In the genomic region with DNA sequence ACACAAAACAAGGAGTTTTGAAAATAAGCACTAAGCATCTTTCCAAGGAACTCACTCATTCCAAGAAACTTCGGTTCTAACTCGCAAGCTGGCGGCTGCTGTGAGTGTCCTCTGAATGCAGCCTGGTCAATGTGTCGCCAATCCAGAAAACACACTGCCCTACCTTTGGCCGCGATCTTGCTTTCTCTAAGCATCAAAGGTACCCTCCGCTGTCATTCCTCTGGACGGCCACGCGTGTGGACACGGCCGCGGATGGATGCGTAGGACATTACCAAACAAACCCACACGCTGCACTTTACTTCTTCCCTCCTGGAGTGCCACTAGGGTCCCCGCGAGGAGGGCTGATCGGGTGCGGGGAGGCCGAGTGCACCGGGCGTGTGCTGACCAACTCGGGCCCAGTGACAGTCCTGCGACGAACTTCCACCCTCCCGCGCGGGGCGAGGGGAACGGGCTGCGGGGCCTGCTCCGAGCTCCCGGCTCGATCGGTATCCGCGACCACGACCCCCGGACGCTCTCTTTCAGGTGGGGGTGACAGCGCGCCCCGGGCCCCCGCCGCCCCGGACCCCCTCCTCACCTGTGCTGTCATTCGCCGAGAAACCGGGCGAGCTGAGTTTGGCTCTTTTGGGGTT, we compare ENCODE assay signal across 1 cellular context.
TF ChIP-seq lines count a peak whose summit lies in the region.

No MANE protein-coding gene starts in this region.

TF ChIP-seq in HepG2, 621 proteins besides CTCF, POLR2A, EP300 and RAD21 (continued from another document and continues in another):
- TF ChIP-seq, protein P1, sequence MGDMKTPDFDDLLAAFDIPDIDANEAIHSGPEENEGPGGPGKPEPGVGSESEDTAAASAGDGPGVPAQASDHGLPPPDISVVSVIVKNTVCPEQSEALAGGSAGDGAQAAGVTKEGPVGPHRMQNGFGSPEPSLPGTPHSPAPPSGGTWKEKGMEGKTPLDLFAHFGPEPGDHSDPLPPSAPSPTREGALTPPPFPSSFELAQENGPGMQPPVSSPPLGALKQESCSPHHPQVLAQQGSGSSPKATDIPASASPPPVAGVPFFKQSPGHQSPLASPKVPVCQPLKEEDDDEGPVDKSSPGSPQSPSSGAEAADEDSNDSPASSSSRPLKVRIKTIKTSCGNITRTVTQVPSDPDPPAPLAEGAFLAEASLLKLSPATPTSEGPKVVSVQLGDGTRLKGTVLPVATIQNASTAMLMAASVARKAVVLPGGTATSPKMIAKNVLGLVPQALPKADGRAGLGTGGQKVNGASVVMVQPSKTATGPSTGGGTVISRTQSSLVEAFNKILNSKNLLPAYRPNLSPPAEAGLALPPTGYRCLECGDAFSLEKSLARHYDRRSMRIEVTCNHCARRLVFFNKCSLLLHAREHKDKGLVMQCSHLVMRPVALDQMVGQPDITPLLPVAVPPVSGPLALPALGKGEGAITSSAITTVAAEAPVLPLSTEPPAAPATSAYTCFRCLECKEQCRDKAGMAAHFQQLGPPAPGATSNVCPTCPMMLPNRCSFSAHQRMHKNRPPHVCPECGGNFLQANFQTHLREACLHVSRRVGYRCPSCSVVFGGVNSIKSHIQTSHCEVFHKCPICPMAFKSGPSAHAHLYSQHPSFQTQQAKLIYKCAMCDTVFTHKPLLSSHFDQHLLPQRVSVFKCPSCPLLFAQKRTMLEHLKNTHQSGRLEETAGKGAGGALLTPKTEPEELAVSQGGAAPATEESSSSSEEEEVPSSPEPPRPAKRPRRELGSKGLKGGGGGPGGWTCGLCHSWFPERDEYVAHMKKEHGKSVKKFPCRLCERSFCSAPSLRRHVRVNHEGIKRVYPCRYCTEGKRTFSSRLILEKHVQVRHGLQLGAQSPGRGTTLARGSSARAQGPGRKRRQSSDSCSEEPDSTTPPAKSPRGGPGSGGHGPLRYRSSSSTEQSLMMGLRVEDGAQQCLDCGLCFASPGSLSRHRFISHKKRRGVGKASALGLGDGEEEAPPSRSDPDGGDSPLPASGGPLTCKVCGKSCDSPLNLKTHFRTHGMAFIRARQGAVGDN (CRISPR knock-in tag; IDR thresholded peaks at IDR 0.05) = peak; percentile 67
- TF ChIP-seq ZNF260 (CRISPR knock-in tag; IDR thresholded peaks at IDR 0.05; ENCODE audit: borderline replicate concordance, low read depth) (no peak), ZNF274 (CRISPR knock-in tag; IDR thresholded peaks at IDR 0.05) (peak; percentile 37; the same call in 1 of the 2 replicates), ZNF343 (CRISPR knock-in tag; IDR thresholded peaks at IDR 0.05) (no peak), ZFX (CRISPR knock-in tag; IDR thresholded peaks at IDR 0.05; ENCODE audit: low read depth) (peak; percentile 48; the same call in 1 of the 2 replicates), HDAC2 (CRISPR knock-in tag; IDR thresholded peaks at IDR 0.05) (peak; percentile 18; the same call in 1 of the 2 replicates), MXD4 (CRISPR knock-in tag; IDR thresholded peaks at IDR 0.05) (0 out of 2 replicates have a peak, but pooled peaks have one; percentile 32), ZNF644 (CRISPR knock-in tag; IDR thresholded peaks at IDR 0.05; ENCODE audit: low read depth) (no peak), ZBTB1 (CRISPR knock-in tag; IDR thresholded peaks at IDR 0.05; ENCODE audit: borderline replicate concordance) (no peak), RBAK (CRISPR knock-in tag; IDR thresholded peaks at IDR 0.05) (no peak), LCORL (IDR thresholded peaks at IDR 0.05) (no peak), LCORL (CRISPR knock-in tag; IDR thresholded peaks at IDR 0.05) (no peak), ZNF674 (CRISPR knock-in tag; IDR thresholded peaks at IDR 0.05; ENCODE audit: low read depth) (no peak), KDM2A (CRISPR knock-in tag; IDR thresholded peaks at IDR 0.05; ENCODE audit: borderline replicate concordance, low read depth) (peak; percentile 42; the same call in 1 of the 2 replicates), ARNT (IDR thresholded peaks at IDR 0.05) (no peak), GABPB1 (CRISPR knock-in tag; IDR thresholded peaks at IDR 0.05) (peak; percentile 29; the same call in 1 of the 2 replicates), ZNF556 (CRISPR knock-in tag; IDR thresholded peaks at IDR 0.05; ENCODE audit: borderline replicate concordance) (no peak), ZNF883 (CRISPR knock-in tag; IDR thresholded peaks at IDR 0.05; ENCODE audit: not compliant biosample characterization) (peak; percentile 32), AGO2 (optimal IDR thresholded peaks at IDR 0.05; ENCODE audit: low read depth, low read length) (peak; percentile 53), MYC (CRISPR knock-in tag; IDR thresholded peaks at IDR 0.05; ENCODE audit: borderline replicate concordance) (peak; percentile 38; the same call in 1 of the 2 replicates), ATRX (CRISPR knock-in tag; IDR thresholded peaks at IDR 0.05; ENCODE audit: borderline replicate concordance) (no peak), ZNF296 (CRISPR knock-in tag; conservative IDR thresholded peaks at IDR 0.05) (0 out of 2 replicates have a peak, but pooled peaks have one; percentile 26), NR2C2 (CRISPR knock-in tag; IDR thresholded peaks at IDR 0.05; ENCODE audit: borderline replicate concordance) (no peak), HOXA3 (CRISPR knock-in tag; IDR thresholded peaks at IDR 0.05) (0 out of 2 replicates have a peak, but pooled peaks have one; percentile 11)
- TF ChIP-seq, protein P2, sequence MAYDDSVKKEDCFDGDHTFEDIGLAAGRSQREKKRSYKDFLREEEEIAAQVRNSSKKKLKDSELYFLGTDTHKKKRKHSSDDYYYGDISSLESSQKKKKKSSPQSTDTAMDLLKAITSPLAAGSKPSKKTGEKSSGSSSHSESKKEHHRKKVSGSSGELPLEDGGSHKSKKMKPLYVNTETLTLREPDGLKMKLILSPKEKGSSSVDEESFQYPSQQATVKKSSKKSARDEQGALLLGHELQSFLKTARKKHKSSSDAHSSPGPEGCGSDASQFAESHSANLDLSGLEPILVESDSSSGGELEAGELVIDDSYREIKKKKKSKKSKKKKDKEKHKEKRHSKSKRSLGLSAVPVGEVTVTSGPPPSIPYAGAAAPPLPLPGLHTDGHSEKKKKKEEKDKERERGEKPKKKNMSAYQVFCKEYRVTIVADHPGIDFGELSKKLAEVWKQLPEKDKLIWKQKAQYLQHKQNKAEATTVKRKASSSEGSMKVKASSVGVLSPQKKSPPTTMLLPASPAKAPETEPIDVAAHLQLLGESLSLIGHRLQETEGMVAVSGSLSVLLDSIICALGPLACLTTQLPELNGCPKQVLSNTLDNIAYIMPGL (CRISPR knock-in tag; IDR thresholded peaks at IDR 0.05; ENCODE audit: borderline replicate concordance in 1 of 2, low read depth in 1 of 2) = 0 out of 4 replicates have a peak, but pooled peaks of 1 of the 2 experiments have one; percentile 19
- TF ChIP-seq, protein P3, sequence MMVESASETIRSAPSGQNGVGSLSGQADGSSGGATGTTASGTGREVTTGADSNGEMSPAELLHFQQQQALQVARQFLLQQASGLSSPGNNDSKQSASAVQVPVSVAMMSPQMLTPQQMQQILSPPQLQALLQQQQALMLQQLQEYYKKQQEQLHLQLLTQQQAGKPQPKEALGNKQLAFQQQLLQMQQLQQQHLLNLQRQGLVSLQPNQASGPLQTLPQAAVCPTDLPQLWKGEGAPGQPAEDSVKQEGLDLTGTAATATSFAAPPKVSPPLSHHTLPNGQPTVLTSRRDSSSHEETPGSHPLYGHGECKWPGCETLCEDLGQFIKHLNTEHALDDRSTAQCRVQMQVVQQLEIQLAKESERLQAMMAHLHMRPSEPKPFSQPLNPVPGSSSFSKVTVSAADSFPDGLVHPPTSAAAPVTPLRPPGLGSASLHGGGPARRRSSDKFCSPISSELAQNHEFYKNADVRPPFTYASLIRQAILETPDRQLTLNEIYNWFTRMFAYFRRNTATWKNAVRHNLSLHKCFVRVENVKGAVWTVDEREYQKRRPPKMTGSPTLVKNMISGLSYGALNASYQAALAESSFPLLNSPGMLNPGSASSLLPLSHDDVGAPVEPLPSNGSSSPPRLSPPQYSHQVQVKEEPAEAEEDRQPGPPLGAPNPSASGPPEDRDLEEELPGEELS (CRISPR knock-in tag; IDR thresholded peaks at IDR 0.05) = no peak
- TF ChIP-seq, protein P4, sequence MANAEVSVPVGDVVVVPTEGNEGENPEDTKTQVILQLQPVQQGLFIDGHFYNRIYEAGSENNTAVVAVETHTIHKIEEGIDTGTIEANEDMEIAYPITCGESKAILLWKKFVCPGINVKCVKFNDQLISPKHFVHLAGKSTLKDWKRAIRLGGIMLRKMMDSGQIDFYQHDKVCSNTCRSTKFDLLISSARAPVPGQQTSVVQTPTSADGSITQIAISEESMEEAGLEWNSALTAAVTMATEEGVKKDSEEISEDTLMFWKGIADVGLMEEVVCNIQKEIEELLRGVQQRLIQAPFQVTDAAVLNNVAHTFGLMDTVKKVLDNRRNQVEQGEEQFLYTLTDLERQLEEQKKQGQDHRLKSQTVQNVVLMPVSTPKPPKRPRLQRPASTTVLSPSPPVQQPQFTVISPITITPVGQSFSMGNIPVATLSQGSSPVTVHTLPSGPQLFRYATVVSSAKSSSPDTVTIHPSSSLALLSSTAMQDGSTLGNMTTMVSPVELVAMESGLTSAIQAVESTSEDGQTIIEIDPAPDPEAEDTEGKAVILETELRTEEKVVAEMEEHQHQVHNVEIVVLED (CRISPR knock-in tag; IDR thresholded peaks at IDR 0.05; ENCODE audit: borderline replicate concordance) = 0 out of 2 replicates have a peak, but pooled peaks have one; percentile 19
- TF ChIP-seq, protein P5, sequence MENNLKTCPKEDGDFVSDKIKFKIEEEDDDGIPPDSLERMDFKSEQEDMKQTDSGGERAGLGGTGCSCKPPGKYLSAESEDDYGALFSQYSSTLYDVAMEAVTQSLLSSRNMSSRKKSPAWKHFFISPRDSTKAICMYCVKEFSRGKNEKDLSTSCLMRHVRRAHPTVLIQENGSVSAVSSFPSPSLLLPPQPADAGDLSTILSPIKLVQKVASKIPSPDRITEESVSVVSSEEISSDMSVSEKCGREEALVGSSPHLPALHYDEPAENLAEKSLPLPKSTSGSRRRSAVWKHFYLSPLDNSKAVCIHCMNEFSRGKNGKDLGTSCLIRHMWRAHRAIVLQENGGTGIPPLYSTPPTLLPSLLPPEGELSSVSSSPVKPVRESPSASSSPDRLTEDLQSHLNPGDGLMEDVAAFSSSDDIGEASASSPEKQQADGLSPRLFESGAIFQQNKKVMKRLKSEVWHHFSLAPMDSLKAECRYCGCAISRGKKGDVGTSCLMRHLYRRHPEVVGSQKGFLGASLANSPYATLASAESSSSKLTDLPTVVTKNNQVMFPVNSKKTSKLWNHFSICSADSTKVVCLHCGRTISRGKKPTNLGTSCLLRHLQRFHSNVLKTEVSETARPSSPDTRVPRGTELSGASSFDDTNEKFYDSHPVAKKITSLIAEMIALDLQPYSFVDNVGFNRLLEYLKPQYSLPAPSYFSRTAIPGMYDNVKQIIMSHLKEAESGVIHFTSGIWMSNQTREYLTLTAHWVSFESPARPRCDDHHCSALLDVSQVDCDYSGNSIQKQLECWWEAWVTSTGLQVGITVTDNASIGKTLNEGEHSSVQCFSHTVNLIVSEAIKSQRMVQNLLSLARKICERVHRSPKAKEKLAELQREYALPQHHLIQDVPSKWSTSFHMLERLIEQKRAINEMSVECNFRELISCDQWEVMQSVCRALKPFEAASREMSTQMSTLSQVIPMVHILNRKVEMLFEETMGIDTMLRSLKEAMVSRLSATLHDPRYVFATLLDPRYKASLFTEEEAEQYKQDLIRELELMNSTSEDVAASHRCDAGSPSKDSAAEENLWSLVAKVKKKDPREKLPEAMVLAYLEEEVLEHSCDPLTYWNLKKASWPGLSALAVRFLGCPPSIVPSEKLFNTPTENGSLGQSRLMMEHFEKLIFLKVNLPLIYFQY (CRISPR knock-in tag; IDR thresholded peaks at IDR 0.05; ENCODE audit: borderline replicate concordance) = no peak
- TF ChIP-seq, protein P6, sequence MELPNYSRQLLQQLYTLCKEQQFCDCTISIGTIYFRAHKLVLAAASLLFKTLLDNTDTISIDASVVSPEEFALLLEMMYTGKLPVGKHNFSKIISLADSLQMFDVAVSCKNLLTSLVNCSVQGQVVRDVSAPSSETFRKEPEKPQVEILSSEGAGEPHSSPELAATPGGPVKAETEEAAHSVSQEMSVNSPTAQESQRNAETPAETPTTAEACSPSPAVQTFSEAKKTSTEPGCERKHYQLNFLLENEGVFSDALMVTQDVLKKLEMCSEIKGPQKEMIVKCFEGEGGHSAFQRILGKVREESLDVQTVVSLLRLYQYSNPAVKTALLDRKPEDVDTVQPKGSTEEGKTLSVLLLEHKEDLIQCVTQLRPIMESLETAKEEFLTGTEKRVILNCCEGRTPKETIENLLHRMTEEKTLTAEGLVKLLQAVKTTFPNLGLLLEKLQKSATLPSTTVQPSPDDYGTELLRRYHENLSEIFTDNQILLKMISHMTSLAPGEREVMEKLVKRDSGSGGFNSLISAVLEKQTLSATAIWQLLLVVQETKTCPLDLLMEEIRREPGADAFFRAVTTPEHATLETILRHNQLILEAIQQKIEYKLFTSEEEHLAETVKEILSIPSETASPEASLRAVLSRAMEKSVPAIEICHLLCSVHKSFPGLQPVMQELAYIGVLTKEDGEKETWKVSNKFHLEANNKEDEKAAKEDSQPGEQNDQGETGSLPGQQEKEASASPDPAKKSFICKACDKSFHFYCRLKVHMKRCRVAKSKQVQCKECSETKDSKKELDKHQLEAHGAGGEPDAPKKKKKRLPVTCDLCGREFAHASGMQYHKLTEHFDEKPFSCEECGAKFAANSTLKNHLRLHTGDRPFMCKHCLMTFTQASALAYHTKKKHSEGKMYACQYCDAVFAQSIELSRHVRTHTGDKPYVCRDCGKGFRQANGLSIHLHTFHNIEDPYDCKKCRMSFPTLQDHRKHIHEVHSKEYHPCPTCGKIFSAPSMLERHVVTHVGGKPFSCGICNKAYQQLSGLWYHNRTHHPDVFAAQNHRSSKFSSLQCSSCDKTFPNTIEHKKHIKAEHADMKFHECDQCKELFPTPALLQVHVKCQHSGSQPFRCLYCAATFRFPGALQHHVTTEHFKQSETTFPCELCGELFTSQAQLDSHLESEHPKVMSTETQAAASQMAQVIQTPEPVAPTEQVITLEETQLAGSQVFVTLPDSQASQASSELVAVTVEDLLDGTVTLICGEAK (IDR thresholded peaks at IDR 0.05) = no peak
- TF ChIP-seq, protein P6 (CRISPR knock-in tag; IDR thresholded peaks at IDR 0.05) = no peak
